In genomic region chr2:29166237-29166630, GRCh38 we compare ENCODE assay signal across 21 cellular contexts. TPM values are rescaled to one million over a fixed set of nuclear protein-coding genes. Genes with fewer than 3 reads are reported as not detected.
DNase-seq lines count a peak whose midpoint lies in the region; ATAC-seq and TF ChIP-seq lines count a peak whose summit lies in the region.
"Had no signal": no experiment of that assay in that cellular context is flagged by ENCODE, and none has a peak within 500 bp of the region (broad histone marks: within the 10 kb centered on the region; RNA-seq: fewer than 3 reads in every experiment).

No MANE protein-coding gene starts in this region.

- H3F3A ChIP-seq in PC-9 (ENCODE audit: insufficient read depth, low read depth) (peaks cover 36% of the 10 kb centered on the region), neural cell (ENCODE audit: insufficient read depth, low read length, poor library complexity, severe bottlenecking) (peaks cover 4% of the 10 kb centered on the region), MM.1S (ENCODE audit: insufficient read depth, low read length) (no peaks in the 10 kb centered on the region)

- intact Hi-C loops in CD4-positive, alpha-beta memory T cell (cut with micrococcal nuclease), result no loop called here
- intact Hi-C loops in PC-9 (cut with micrococcal nuclease; ENCODE audit: unreplicated experiment) (no loop called here), right cardiac atrium (cut with DNase I) (no loop called here), posterior vena cava (cut with DNase I) (no loop called here)

- H3K9ac ChIP-seq in neural cell (ENCODE audit: low read length) (peak overlapping the region; percentile 18), MM.1S (ENCODE audit: low read length) (no peak overlapping the region)

- DNase-seq in CD4-positive, alpha-beta memory T cell, result no peak
- DNase-seq in PC-9 (no peak), epithelial cell of proximal tubule (ENCODE audit: low read depth) (peak; percentile 23), MM.1S (no peak), right cardiac atrium (no peak), posterior vena cava (ENCODE audit: low spot score) (no peak)
- DNase-seq: activated CD8-positive, alpha-beta memory T cell treated with anti-CD3 and anti-CD28 coated beads, Interleukin-2, amount 10 ng/mL, durations not matched to agents 7 days and 5 days; activated effector memory CD4-positive, alpha-beta T cell treated with Interleukin-2 at 50 U/mL for 16 hours; anterior cingulate cortex; cortex of kidney; hypothalamus; left colon; NCI-H1092; NCI-H524 treated with DMSO at 0.1 percent for 48 hours; SJCRH30 had no signal

- no peak overlapping the region for H3K4me3 Mint-ChIP-seq in CD4-positive, alpha-beta memory T cell
- H3K4me3 Mint-ChIP-seq: activated CD8-positive, alpha-beta memory T cell treated with anti-CD3 and anti-CD28 coated beads, Interleukin-2, amount 10 ng/mL, durations not matched to agents 7 days and 5 days; B cell had no signal

- no peak overlapping the region for H3K4me3 ChIP-seq in CD4-positive, alpha-beta memory T cell (ENCODE audit: low read length in 2 of 2)
- no peak overlapping the region for H3K4me3 ChIP-seq in PC-9
- no peak overlapping the region for H3K4me3 ChIP-seq in epithelial cell of proximal tubule (ENCODE audit: low read depth, low read length)
- H3K4me3 ChIP-seq in neural cell (ENCODE audit: low read length), result peak overlapping the region; percentile 44
- no peak overlapping the region for H3K4me3 ChIP-seq in MM.1S (ENCODE audit: low read length)
- no peak overlapping the region for H3K4me3 ChIP-seq in right cardiac atrium (ENCODE audit: low read length)
- H3K4me3 ChIP-seq: SJCRH30, smooth muscle cell, suprapubic skin had no signal

- H3K9me2 ChIP-seq in PC-9 (ENCODE audit: insufficient read depth) (no peaks in the 10 kb centered on the region), neural cell (ENCODE audit: insufficient read depth, low read length) (no peaks in the 10 kb centered on the region), MM.1S (replicated peaks; ENCODE audit: insufficient read depth, low read length) (no peaks in the 10 kb centered on the region)

- H3K36me3 Mint-ChIP-seq in CD4-positive, alpha-beta memory T cell, result peaks cover 40 to 74% of the 10 kb centered on the region in 2 donors

- no peak for TF ChIP-seq EP300 in neural cell (conservative IDR thresholded peaks at IDR 0.05; ENCODE audit: poor library complexity, severe bottlenecking)

- TF ChIP-seq CTCF in PC-9 (conservative IDR thresholded peaks at IDR 0.05), result no peak
- no peak for TF ChIP-seq CTCF in epithelial cell of proximal tubule (conservative IDR thresholded peaks at IDR 0.05; ENCODE audit: low read depth, low read length)
- TF ChIP-seq CTCF in neural cell (IDR thresholded peaks at IDR 0.05; ENCODE audit: poor library complexity, severe bottlenecking), result no peak
- TF ChIP-seq CTCF in MM.1S (IDR thresholded peaks at IDR 0.05; ENCODE audit: low read length), result no peak

- H3K27ac ChIP-seq in CD4-positive, alpha-beta memory T cell (ENCODE audit: low read depth, low read length), result no peak overlapping the region
- H3K27ac ChIP-seq in PC-9 (peak overlapping the region; percentile 39), neural cell (ENCODE audit: low read length) (peak overlapping the region; percentile 78), MM.1S (ENCODE audit: low read length) (no peak overlapping the region), right cardiac atrium (ENCODE audit: low read length) (no peak overlapping the region)
- H3K27ac ChIP-seq: SJCRH30, suprapubic skin had no signal

- H3K79me2 ChIP-seq in PC-9 (ENCODE audit: low read depth), result no peaks in the 10 kb centered on the region
- H3K79me2 ChIP-seq in neural cell (replicated peaks; ENCODE audit: insufficient read depth, low read length), result no peaks in the 10 kb centered on the region
- H3K79me2 ChIP-seq in MM.1S (ENCODE audit: low read length), result no peaks in the 10 kb centered on the region

- H3K4me1 Mint-ChIP-seq in CD4-positive, alpha-beta memory T cell, result peaks cover 0 to 10% (median 6%) of the 10 kb centered on the region in 4 donors
- H3K4me1 Mint-ChIP-seq: activated CD8-positive, alpha-beta memory T cell treated with anti-CD3 and anti-CD28 coated beads, Interleukin-2, amount 10 ng/mL, durations not matched to agents 7 days and 5 days had no signal

- peaks cover 11% of the 10 kb centered on the region for H3K36me3 ChIP-seq in CD4-positive, alpha-beta memory T cell (ENCODE audit: insufficient read depth, low read length)
- peaks cover 56% of the 10 kb centered on the region for H3K36me3 ChIP-seq in PC-9 (ENCODE audit: low read depth)
- H3K36me3 ChIP-seq in neural cell (ENCODE audit: insufficient read depth, low read length), result no peaks in the 10 kb centered on the region
- no peaks in the 10 kb centered on the region for H3K36me3 ChIP-seq in MM.1S (replicated peaks; ENCODE audit: insufficient read depth, low read length)

- 76% methylated on average over 1 of the region's 1 CpG for WGBS in right cardiac atrium

- H3K27ac Mint-ChIP-seq in CD4-positive, alpha-beta memory T cell, result peak overlapping the region in 4 of 7 donors; percentile 19 to 64 (median 44)
- H3K27ac Mint-ChIP-seq: activated CD8-positive, alpha-beta memory T cell treated with anti-CD3 and anti-CD28 coated beads, Interleukin-2, amount 10 ng/mL, durations not matched to agents 7 days and 5 days; B cell had no signal

- CTCF ChIA-PET in CD4-positive, alpha-beta memory T cell (lab: Charles Lee; ENCODE audit: partially characterized antibody), result no interaction called here
- CTCF ChIA-PET in PC-9 (lab: Charles Lee), result no interaction called here

- H3K27me3 ChIP-seq in CD4-positive, alpha-beta memory T cell (ENCODE audit: insufficient read depth, low read length), result no peaks in the 10 kb centered on the region
- H3K27me3 ChIP-seq in PC-9 (ENCODE audit: insufficient read depth, low read depth) (no peaks in the 10 kb centered on the region), neural cell (ENCODE audit: insufficient read depth, low read depth, low read length) (no peaks in the 10 kb centered on the region), MM.1S (replicated peaks; ENCODE audit: insufficient read depth, low read length) (no peaks in the 10 kb centered on the region), right cardiac atrium (ENCODE audit: control insufficient read depth, insufficient read depth) (no peaks in the 10 kb centered on the region)
- H3K27me3 ChIP-seq: SJCRH30, suprapubic skin had no signal

- no peaks in the 10 kb centered on the region for H3K9me3 Mint-ChIP-seq in CD4-positive, alpha-beta memory T cell

- no TSS peak for BruUV-seq in PC-9 (replicated peaks; lab: Mats Ljungman, UMichigan)

- no peak for TF ChIP-seq RAD21 in neural cell (conservative IDR thresholded peaks at IDR 0.05)

- no peak overlapping the region for H2AFZ ChIP-seq in PC-9
- no peak overlapping the region for H2AFZ ChIP-seq in neural cell (ENCODE audit: low read depth, low read length)
- H2AFZ ChIP-seq in MM.1S (ENCODE audit: low read length), result no peak overlapping the region

- H3K9me3 ChIP-seq in CD4-positive, alpha-beta memory T cell (ENCODE audit: control insufficient read depth in 1 of 2, low read length in 2 of 2), result no peaks in the 10 kb centered on the region
- H3K9me3 ChIP-seq in PC-9 (ENCODE audit: insufficient read depth, low read depth) (no peaks in the 10 kb centered on the region), neural cell (ENCODE audit: low read length) (no peaks in the 10 kb centered on the region), MM.1S (replicated peaks; ENCODE audit: insufficient read depth, low read length) (no peaks in the 10 kb centered on the region), right cardiac atrium (ENCODE audit: control insufficient read depth, low read length) (no peaks in the 10 kb centered on the region)
- H3K9me3 ChIP-seq: SJCRH30, suprapubic skin had no signal

- POLR2A ChIA-PET in CD4-positive, alpha-beta memory T cell (lab: Charles Lee; ENCODE audit: partially characterized antibody), result no interaction called here
- POLR2A ChIA-PET in PC-9 (lab: Charles Lee; ENCODE audit: unreplicated experiment), result no interaction called here

- no peaks in the 10 kb centered on the region for H3K27me3 Mint-ChIP-seq in CD4-positive, alpha-beta memory T cell
- H3K27me3 Mint-ChIP-seq: activated CD8-positive, alpha-beta memory T cell treated with anti-CD3 and anti-CD28 coated beads, Interleukin-2, amount 10 ng/mL, durations not matched to agents 7 days and 5 days; B cell had no signal

- H3K4me1 ChIP-seq in CD4-positive, alpha-beta memory T cell (ENCODE audit: insufficient read depth, low read length), result no peaks in the 10 kb centered on the region
- H3K4me1 ChIP-seq in PC-9 (replicated peaks; ENCODE audit: insufficient read depth), result peaks cover 20% of the 10 kb centered on the region
- peaks cover 22% of the 10 kb centered on the region for H3K4me1 ChIP-seq in MM.1S (ENCODE audit: low read length)
- H3K4me1 ChIP-seq in right cardiac atrium (ENCODE audit: control insufficient read depth, insufficient read depth, low read length), result no peaks in the 10 kb centered on the region
- H3K4me1 ChIP-seq: suprapubic skin had no signal

- ATAC-seq in GM18519 (IDR thresholded peaks at IDR 0.05; ENCODE audit: low FRiP score, unreplicated experiment), result no peak
- no peak for ATAC-seq in right cardiac atrium
- ATAC-seq: activated CD4-positive, CD25-positive, alpha-beta regulatory T cell treated with anti-CD3 and anti-CD28 coated beads, Interleukin-2, amount 50 U/mL, for 24 hours; activated CD8-positive, alpha-beta memory T cell treated with anti-CD3 and anti-CD28 coated beads, Interleukin-2, amount 10 ng/mL, durations not matched to agents 7 days and 5 days; left colon had no signal

- H3K4me2 ChIP-seq in PC-9 (peak overlapping the region; percentile 7; the same call in 1 of the 2 replicates), neural cell (ENCODE audit: low read length) (peak overlapping the region; percentile 41), MM.1S (ENCODE audit: low read depth, low read length) (no peak overlapping the region)

- peaks cover 6% of the 10 kb centered on the region; the same call in 1 of the 2 replicates for H4K20me1 ChIP-seq in PC-9 (ENCODE audit: insufficient read depth)
- H4K20me1 ChIP-seq in neural cell (ENCODE audit: insufficient read depth), result no peaks in the 10 kb centered on the region
- H4K20me1 ChIP-seq in MM.1S (ENCODE audit: insufficient read depth, low read length), result no peaks in the 10 kb centered on the region

RNA-seq across cellular contexts. Expression of gene CLIP4, which starts 51.0 kb away (rescaled TPM):
- 10 to 100 TPM; 65.2 to 69.2 TPM for total RNA-seq in CD4-positive, alpha-beta memory T cell
- 10 to 100 TPM; 23.1 to 24.6 TPM for polyA plus RNA-seq in CD4-positive, alpha-beta memory T cell
- total RNA-seq in PC-9 (2021) (107 and 134 TPM in 2 replicates), epithelial cell of proximal tubule (21.3 and 22.8 TPM in 2 replicates), right cardiac atrium (10 to 100 TPM; 61.4 to 82.7 (median 74.4) TPM), posterior vena cava (10 to 100 TPM; 31.9 to 37.9 TPM)
- polyA plus RNA-seq in neural cell (9.4 and 10.2 TPM in 2 replicates), right cardiac atrium (27.9 TPM)
- 25.7 and 26.5 TPM in 2 replicates for polyA minus RNA-seq in neural cell

Comparison
In these comparisons a context has a peak if more than half of its experiments do, and no peak if none do; other contexts are left out.
1. H3K27ac ChIP-seq: peak in PC-9 (single experiment) and neural cell (single experiment); none in CD4-positive, alpha-beta memory T cell (single experiment), MM.1S (single experiment) and right cardiac atrium (single experiment).